Comparison of ENCODE assay signal across 1 cellular context in the genomic region with DNA sequence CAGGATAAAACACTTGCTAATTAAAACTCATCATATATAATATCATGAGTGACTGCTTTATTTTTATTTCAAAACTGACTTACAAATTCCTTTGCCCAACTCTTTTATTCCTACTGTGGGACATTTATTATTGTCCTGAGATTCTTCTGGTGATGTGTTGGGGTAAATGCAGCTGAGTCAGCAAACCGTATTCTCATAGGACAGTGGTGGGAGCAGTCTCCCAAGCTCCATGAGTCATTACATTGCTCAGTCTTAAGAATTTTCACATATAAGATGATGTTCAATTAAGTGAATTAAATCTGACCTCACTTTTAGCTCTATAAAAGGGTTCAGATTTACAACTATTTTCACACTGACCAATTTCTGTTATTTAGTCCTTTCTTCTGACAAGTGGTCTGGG.
TF ChIP-seq lines count a peak whose summit lies in the region.

No MANE protein-coding gene starts in this region.

TF ChIP-seq in HCT116, 20 proteins besides CTCF, POLR2A, EP300 and RAD21 (continued from another document):
- TF ChIP-seq REST (IDR thresholded peaks at IDR 0.05; ENCODE audit: low read depth): no peak
- TF ChIP-seq JUND (IDR thresholded peaks at IDR 0.05): no peak
- no peak for TF ChIP-seq ZFX (IDR thresholded peaks at IDR 0.05)
- no peak for TF ChIP-seq FOSL1 (IDR thresholded peaks at IDR 0.05; ENCODE audit: low read depth)
- no peak for TF ChIP-seq TCF7L2 (IDR thresholded peaks at IDR 0.05; ENCODE audit: borderline replicate concordance, extremely low read depth, insufficient read depth, insufficient read length)
